In the genomic region with DNA sequence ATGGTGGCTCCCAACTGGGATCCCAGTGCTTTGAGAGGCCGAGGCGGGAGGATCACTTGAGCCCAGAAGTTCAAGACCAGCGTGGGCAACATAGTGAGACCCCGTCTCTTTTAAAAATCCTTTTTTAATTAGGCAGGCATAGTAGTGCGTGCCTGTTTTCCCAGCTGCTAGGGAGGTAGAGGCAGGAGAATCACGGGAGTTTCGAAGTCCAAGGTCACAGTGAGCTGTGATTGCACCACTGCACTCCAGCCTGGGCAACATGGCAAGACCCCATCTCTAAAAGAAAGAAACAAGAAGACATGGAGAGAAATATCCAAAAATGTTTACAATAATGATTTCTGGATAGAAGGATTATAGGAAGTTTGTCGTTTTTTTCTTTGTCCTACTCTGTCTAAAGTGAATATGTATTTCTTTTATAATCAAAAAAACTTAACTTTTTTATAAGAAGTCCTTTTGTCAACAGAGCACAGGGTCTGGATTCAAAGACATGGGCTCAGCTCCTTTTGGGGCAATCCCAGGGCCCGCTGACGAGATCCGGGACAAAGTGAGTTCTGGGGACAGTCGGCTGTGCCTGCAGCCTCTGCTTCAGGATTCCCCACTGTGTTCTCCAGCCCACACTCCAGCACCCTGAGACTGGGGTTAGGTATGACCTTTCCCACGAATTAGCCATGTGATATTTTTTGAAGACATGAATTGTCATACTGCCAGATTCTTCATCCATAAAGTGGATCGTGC, we compare ENCODE assay signal across 24 cellular contexts. TPM values are rescaled to one million over a fixed set of nuclear protein-coding genes. Genes with fewer than 3 reads are reported as not detected.
"Had no signal": no experiment of that assay in that cellular context is flagged by ENCODE, and none has a peak within 500 bp of the region (broad histone marks: within the 10 kb centered on the region; RNA-seq: fewer than 3 reads in every experiment).

No MANE protein-coding gene starts in this region.

- H3K27me3 Mint-ChIP-seq: activated CD4-positive, alpha-beta T cell treated with anti-CD3 and anti-CD28 coated beads, Interleukin-2, amount 10 ng/mL, durations not matched to agents 24 days and 14 days; activated naive CD8-positive, alpha-beta T cell treated with anti-CD3 and anti-CD28 coated beads for 36 hours; naive thymus-derived CD8-positive, alpha-beta T cell; progenitor cell of endocrine pancreas had no signal

- H3K27ac ChIP-seq: brain microvascular endothelial cell, stomach, transverse colon had no signal

- H3K27ac Mint-ChIP-seq: activated CD4-positive, alpha-beta memory T cell treated with anti-CD3 and anti-CD28 coated beads for 36 hours; activated CD4-positive, alpha-beta T cell treated with anti-CD3 and anti-CD28 coated beads, Interleukin-2, amount 10 ng/mL, durations not matched to agents 24 days and 14 days; activated naive CD8-positive, alpha-beta T cell treated with anti-CD3 and anti-CD28 coated beads for 36 hours; activated T-helper 2 cell treated with anti-CD3 and anti-CD28 coated beads, Interferon-gamma antibody, Interleukin-2, Interleukin-4, amounts not matched to agents 10 μg/mL and 5 μg/mL and 100 μg/mL, durations not matched to agents 14 hours and 24 hours and 36 hours; effector memory CD8-positive, alpha-beta T cell; progenitor cell of endocrine pancreas; stimulated activated naive B cell treated with anti-CD40 and anti-IgM and Interleukin-4, amounts not matched to agents 10 μg/mL and 1 μg/mL and 100 μg/mL, for 72 hours had no signal

- H3K9me3 Mint-ChIP-seq: activated CD4-positive, alpha-beta T cell treated with anti-CD3 and anti-CD28 coated beads, Interleukin-2, amount 10 ng/mL, durations not matched to agents 24 days and 14 days; activated naive CD8-positive, alpha-beta T cell treated with anti-CD3 and anti-CD28 coated beads for 36 hours; activated T-helper 2 cell treated with anti-CD3 and anti-CD28 coated beads, Interferon-gamma antibody, Interleukin-2, Interleukin-4, amounts not matched to agents 10 μg/mL and 5 μg/mL and 100 μg/mL, durations not matched to agents 14 hours and 24 hours and 36 hours; effector memory CD8-positive, alpha-beta T cell had no signal

- H3K4me3 ChIP-seq: gastrocnemius medialis, smooth muscle cell, stomach, transverse colon had no signal

- DNase-seq: activated CD4-positive, alpha-beta memory T cell treated with anti-CD3 and anti-CD28 coated beads for 36 hours; activated CD4-positive, alpha-beta T cell treated with anti-CD3 and anti-CD28 coated beads, Interleukin-2, amount 10 ng/mL, durations not matched to agents 24 days and 14 days; activated naive CD4-positive, alpha-beta T cell; activated naive CD8-positive, alpha-beta T cell treated with anti-CD3 and anti-CD28 coated beads for 36 hours; activated T-cell treated with anti-CD3 and anti-CD28 coated beads, Interleukin-2, amount 50 U/mL, for 4 hours; brain microvascular endothelial cell; cortex of kidney; effector memory CD8-positive, alpha-beta T cell; erythroblast; hippocampal formation; stimulated activated CD4-positive, alpha-beta T cell treated with anti-CD3 and anti-CD28 coated beads, Interleukin-15, amount 100 ng/mL, for 24 hours; stimulated activated CD4-positive, alpha-beta T cell treated with anti-CD3 and anti-CD28 coated beads, Interleukin-2, amount 100 ng/mL, for 24 hours; stimulated activated naive B cell treated with anti-CD40 and anti-IgM and Interleukin-4, amounts not matched to agents 10 μg/mL and 1 μg/mL and 100 μg/mL, for 72 hours; T-helper 2 cell; transverse colon had no signal

- ATAC-seq: activated T-cell treated with anti-CD3 and anti-CD28 coated beads, Interleukin-2, amount 50 U/mL, for 4 hours; effector memory CD8-positive, alpha-beta T cell; gastrocnemius medialis; left colon; naive thymus-derived CD8-positive, alpha-beta T cell; stimulated activated naive B cell treated with anti-CD40 and anti-IgM and Interleukin-4, amounts not matched to agents 10 μg/mL and 1 μg/mL and 100 μg/mL, for 72 hours had no signal

- H3K36me3 ChIP-seq: brain microvascular endothelial cell, gastrocnemius medialis, stomach, transverse colon had no signal

- H3K9me3 ChIP-seq: gastrocnemius medialis, transverse colon had no signal

- H3K36me3 Mint-ChIP-seq: activated CD4-positive, alpha-beta memory T cell treated with anti-CD3 and anti-CD28 coated beads for 36 hours; activated naive CD8-positive, alpha-beta T cell treated with anti-CD3 and anti-CD28 coated beads for 36 hours; naive thymus-derived CD8-positive, alpha-beta T cell; stimulated activated naive B cell treated with anti-CD40 and anti-IgM and Interleukin-4, amounts not matched to agents 10 μg/mL and 1 μg/mL and 100 μg/mL, for 72 hours had no signal

- H3K4me3 Mint-ChIP-seq: activated CD4-positive, alpha-beta memory T cell treated with anti-CD3 and anti-CD28 coated beads for 36 hours; activated CD4-positive, alpha-beta T cell treated with anti-CD3 and anti-CD28 coated beads, Interleukin-2, amount 10 ng/mL, durations not matched to agents 24 days and 14 days; activated naive CD8-positive, alpha-beta T cell treated with anti-CD3 and anti-CD28 coated beads for 36 hours; activated T-cell treated with anti-CD3 and anti-CD28 coated beads, Interleukin-2, amount 50 U/mL, for 4 hours; effector memory CD8-positive, alpha-beta T cell; naive thymus-derived CD8-positive, alpha-beta T cell; stimulated activated naive B cell treated with anti-CD40 and anti-IgM and Interleukin-4, amounts not matched to agents 10 μg/mL and 1 μg/mL and 100 μg/mL, for 72 hours had no signal

- H3K4me1 Mint-ChIP-seq: activated CD4-positive, alpha-beta T cell treated with anti-CD3 and anti-CD28 coated beads, Interleukin-2, amount 10 ng/mL, durations not matched to agents 24 days and 14 days had no signal

- FAIRE-seq: astrocyte, keratinocyte had no signal

RNA-seq across cellular contexts. Expression of a gene that starts 45.6 kb away (rescaled TPM):
- polyA plus RNA-seq: naive thymus-derived CD8-positive, alpha-beta T cell had no signal
